ENCODE assay signal across 31 cellular contexts in the genomic region with DNA sequence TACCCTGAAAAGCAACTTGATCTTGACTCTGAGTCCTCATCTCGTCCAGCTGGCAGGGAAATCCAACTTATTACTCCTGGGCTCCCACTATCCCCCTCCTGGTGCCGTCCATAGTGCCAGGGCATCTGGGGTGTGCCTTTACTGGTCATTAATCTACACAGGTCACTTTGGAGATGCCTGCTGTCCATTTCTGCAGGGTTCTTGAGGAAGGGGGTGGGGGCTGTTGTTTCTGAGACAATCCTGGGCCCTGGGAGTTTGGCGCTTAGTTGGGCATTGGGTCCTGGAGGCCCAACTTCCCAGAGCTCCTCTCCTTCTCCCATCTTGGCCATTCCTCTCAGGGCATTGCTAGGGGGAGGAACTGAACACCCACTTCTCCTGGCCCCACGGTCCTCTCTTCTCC. TPM values are rescaled to one million over a fixed set of nuclear protein-coding genes. Genes with fewer than 3 reads are reported as not detected.
"Had no signal": no experiment of that assay in that cellular context is flagged by ENCODE, and none has a peak within 500 bp of the region (broad histone marks: within the 10 kb centered on the region; RNA-seq: fewer than 3 reads in every experiment).

No MANE protein-coding gene starts in this region.

- H3K4me1 ChIP-seq: testis, vagina had no signal

- H3K36me3 Mint-ChIP-seq: activated naive CD4-positive, alpha-beta T cell treated with anti-CD3 and anti-CD28 coated beads, Interleukin-2, amount 10 ng/mL, durations not matched to agents 7 days and 5 days; stimulated activated naive B cell treated with anti-CD40 and anti-IgM and Interleukin-4, amounts not matched to agents 10 μg/mL and 1 μg/mL and 100 μg/mL, for 72 hours had no signal

- H3K4me3 Mint-ChIP-seq: activated CD4-positive, alpha-beta memory T cell treated with anti-CD3 and anti-CD28 coated beads, Interleukin-2, amount 10 ng/mL, durations not matched to agents 7 days and 5 days; activated CD4-positive, alpha-beta T cell treated with anti-CD3 and anti-CD28 coated beads, Interleukin-2, amount 10 ng/mL, durations not matched to agents 7 days and 5 days; activated naive CD4-positive, alpha-beta T cell treated with anti-CD3 and anti-CD28 coated beads, Interleukin-2, amount 10 ng/mL, durations not matched to agents 7 days and 5 days; activated T-cell treated with anti-CD3 and anti-CD28 coated beads, Interleukin-2, amount 50 U/mL, for 24 hours; immature natural killer cell; nephron; stimulated activated naive B cell treated with anti-CD40 and anti-IgM and Interleukin-4, amounts not matched to agents 10 μg/mL and 1 μg/mL and 100 μg/mL, for 72 hours; T-helper 1 cell treated with Interleukin-12 subunit alpha and Interleukin-12 subunit beta and Interleukin-4 antibody, amounts not matched to agents 30 μg/mL and 1 μg/mL, for 36 hours had no signal

- ATAC-seq: left lobe of liver; stimulated activated naive B cell treated with anti-CD40 and anti-IgM and Interleukin-4, amounts not matched to agents 10 μg/mL and 1 μg/mL and 100 μg/mL, for 72 hours had no signal

- H3K27ac Mint-ChIP-seq: activated CD4-positive, alpha-beta memory T cell treated with anti-CD3 and anti-CD28 coated beads, Interleukin-2, amount 10 ng/mL, durations not matched to agents 7 days and 5 days; activated CD4-positive, alpha-beta T cell treated with anti-CD3 and anti-CD28 coated beads, Interleukin-2, amount 10 ng/mL, durations not matched to agents 7 days and 5 days; activated naive CD4-positive, alpha-beta T cell treated with anti-CD3 and anti-CD28 coated beads, Interleukin-2, amount 10 ng/mL, durations not matched to agents 7 days and 5 days; activated T-cell treated with anti-CD3 and anti-CD28 coated beads, Interleukin-2, amount 50 U/mL, for 24 hours; immature natural killer cell; nephron; progenitor cell of endocrine pancreas; T-helper 1 cell treated with Interleukin-12 subunit alpha and Interleukin-12 subunit beta and Interleukin-4 antibody, amounts not matched to agents 30 μg/mL and 1 μg/mL, for 36 hours had no signal

- DNase-seq: activated CD4-positive, alpha-beta memory T cell treated with anti-CD3 and anti-CD28 coated beads, Interleukin-2, amount 10 ng/mL, durations not matched to agents 7 days and 5 days; activated CD4-positive, alpha-beta T cell treated with anti-CD3 and anti-CD28 coated beads for 1 hour; activated CD4-positive, alpha-beta T cell treated with anti-CD3 and anti-CD28 coated beads, Interleukin-2, amount 10 ng/mL, durations not matched to agents 7 days and 5 days; activated CD8-positive, alpha-beta memory T cell treated with anti-CD3 and anti-CD28 coated beads, Interleukin-2, amount 50 U/mL, for 48 hours; activated gamma-delta T cell; activated naive CD4-positive, alpha-beta T cell treated with anti-CD3 and anti-CD28 coated beads, Interleukin-2, amount 10 ng/mL, durations not matched to agents 7 days and 5 days; activated T-cell treated with anti-CD3 and anti-CD28 coated beads, Interleukin-2, amount 50 U/mL, for 24 hours; dermis blood vessel endothelial cell; effector CD4-positive, alpha-beta T cell; foreskin fibroblast; hypothalamus; immature natural killer cell; kidney glomerular epithelial cell; mesendoderm; stimulated activated CD4-positive, alpha-beta T cell treated with anti-CD3 and anti-CD28 coated beads, Interleukin-15, amount 100 ng/mL, for 24 hours; stimulated activated CD4-positive, alpha-beta T cell treated with anti-CD3 and anti-CD28 coated beads, Interleukin-2, amount 100 ng/mL, for 24 hours; stimulated activated naive B cell treated with anti-CD40 and anti-IgM and Interleukin-4, amounts not matched to agents 10 μg/mL and 1 μg/mL and 100 μg/mL, for 72 hours; SW 1271; testis; trophoblast cell had no signal

- H3K36me3 ChIP-seq: heart left ventricle, lower lobe of right lung, neutrophil, vagina had no signal

- H3K4me3 ChIP-seq: heart left ventricle, lower lobe of right lung, SK-N-MC, testis, vagina had no signal

- H3K9me3 ChIP-seq: heart left ventricle, lower lobe of right lung, neutrophil, testis, vagina had no signal

- H3K27me3 ChIP-seq: heart left ventricle, neutrophil, testis, vagina had no signal

- H3K9me3 Mint-ChIP-seq: activated CD4-positive, alpha-beta memory T cell treated with anti-CD3 and anti-CD28 coated beads, Interleukin-2, amount 10 ng/mL, durations not matched to agents 7 days and 5 days; activated CD4-positive, alpha-beta T cell treated with anti-CD3 and anti-CD28 coated beads, Interleukin-2, amount 10 ng/mL, durations not matched to agents 7 days and 5 days; activated naive CD4-positive, alpha-beta T cell treated with anti-CD3 and anti-CD28 coated beads, Interleukin-2, amount 10 ng/mL, durations not matched to agents 7 days and 5 days; activated T-cell treated with anti-CD3 and anti-CD28 coated beads, Interleukin-2, amount 50 U/mL, for 24 hours; nephron; stimulated activated naive B cell treated with anti-CD40 and anti-IgM and Interleukin-4, amounts not matched to agents 10 μg/mL and 1 μg/mL and 100 μg/mL, for 72 hours; T-helper 1 cell treated with Interleukin-12 subunit alpha and Interleukin-12 subunit beta and Interleukin-4 antibody, amounts not matched to agents 30 μg/mL and 1 μg/mL, for 36 hours had no signal

- H3K27ac ChIP-seq: neutrophil, SK-N-MC, testis, vagina had no signal

- H3K27me3 Mint-ChIP-seq: activated CD4-positive, alpha-beta T cell treated with anti-CD3 and anti-CD28 coated beads, Interleukin-2, amount 10 ng/mL, durations not matched to agents 7 days and 5 days; activated T-cell treated with anti-CD3 and anti-CD28 coated beads, Interleukin-2, amount 50 U/mL, for 24 hours had no signal

RNA-seq across cellular contexts. Expression of a gene that starts 6.0 kb away (rescaled TPM):
- total RNA-seq: activated CD4-positive, alpha-beta memory T cell treated with anti-CD3 and anti-CD28 coated beads, Interleukin-2, amount 10 ng/mL, durations not matched to agents 7 days and 5 days; activated CD4-positive, alpha-beta T cell treated with anti-CD3 and anti-CD28 coated beads, Interleukin-2, amount 10 ng/mL, durations not matched to agents 7 days and 5 days; left lobe of liver; mononuclear cell; osteocyte; progenitor cell of endocrine pancreas had no signal
